In the genomic region with DNA sequence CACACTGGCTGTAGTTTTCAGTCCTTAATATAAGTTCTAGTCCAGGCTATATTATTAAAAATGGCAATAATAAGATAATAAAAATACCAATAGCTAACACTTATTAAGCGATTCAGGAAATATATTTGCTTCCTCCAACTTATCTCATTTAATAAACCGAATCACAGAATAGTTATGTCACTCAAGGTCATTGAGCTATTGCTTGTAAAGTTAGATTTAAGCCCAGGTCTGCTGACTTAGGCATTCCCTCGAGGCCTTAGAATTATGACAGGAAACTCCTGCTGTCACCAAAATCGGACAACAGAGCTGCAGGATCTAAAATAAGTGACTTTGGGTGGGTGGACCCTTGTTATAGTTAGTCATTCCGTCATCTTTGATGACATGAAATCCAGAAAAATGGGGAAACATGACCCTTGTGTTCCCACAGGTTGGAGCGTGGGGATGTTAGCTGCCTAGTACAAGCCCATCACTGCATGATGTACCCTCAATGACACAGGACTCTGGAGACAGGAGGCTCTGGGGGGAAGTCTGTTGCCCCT, we compare ENCODE assay signal across 1 cellular context.
TF ChIP-seq lines count a peak whose summit lies in the region.

No MANE protein-coding gene starts in this region.

TF ChIP-seq in GM12878, 131 proteins besides CTCF, POLR2A, EP300 and RAD21 (continued from another document):
- TF ChIP-seq MEF2B (IDR thresholded peaks at IDR 0.05; ENCODE audit: partially characterized antibody, poor library complexity, severe bottlenecking) = peak; percentile 34
- no peak for TF ChIP-seq ZNF274 (IDR thresholded peaks at IDR 0.05; ENCODE audit: insufficient read depth, insufficient read length)
- TF ChIP-seq, protein P1, sequence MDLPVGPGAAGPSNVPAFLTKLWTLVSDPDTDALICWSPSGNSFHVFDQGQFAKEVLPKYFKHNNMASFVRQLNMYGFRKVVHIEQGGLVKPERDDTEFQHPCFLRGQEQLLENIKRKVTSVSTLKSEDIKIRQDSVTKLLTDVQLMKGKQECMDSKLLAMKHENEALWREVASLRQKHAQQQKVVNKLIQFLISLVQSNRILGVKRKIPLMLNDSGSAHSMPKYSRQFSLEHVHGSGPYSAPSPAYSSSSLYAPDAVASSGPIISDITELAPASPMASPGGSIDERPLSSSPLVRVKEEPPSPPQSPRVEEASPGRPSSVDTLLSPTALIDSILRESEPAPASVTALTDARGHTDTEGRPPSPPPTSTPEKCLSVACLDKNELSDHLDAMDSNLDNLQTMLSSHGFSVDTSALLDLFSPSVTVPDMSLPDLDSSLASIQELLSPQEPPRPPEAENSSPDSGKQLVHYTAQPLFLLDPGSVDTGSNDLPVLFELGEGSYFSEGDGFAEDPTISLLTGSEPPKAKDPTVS (IDR thresholded peaks at IDR 0.05; ENCODE audit: low read depth, low read length) = no peak
- TF ChIP-seq, protein P2, sequence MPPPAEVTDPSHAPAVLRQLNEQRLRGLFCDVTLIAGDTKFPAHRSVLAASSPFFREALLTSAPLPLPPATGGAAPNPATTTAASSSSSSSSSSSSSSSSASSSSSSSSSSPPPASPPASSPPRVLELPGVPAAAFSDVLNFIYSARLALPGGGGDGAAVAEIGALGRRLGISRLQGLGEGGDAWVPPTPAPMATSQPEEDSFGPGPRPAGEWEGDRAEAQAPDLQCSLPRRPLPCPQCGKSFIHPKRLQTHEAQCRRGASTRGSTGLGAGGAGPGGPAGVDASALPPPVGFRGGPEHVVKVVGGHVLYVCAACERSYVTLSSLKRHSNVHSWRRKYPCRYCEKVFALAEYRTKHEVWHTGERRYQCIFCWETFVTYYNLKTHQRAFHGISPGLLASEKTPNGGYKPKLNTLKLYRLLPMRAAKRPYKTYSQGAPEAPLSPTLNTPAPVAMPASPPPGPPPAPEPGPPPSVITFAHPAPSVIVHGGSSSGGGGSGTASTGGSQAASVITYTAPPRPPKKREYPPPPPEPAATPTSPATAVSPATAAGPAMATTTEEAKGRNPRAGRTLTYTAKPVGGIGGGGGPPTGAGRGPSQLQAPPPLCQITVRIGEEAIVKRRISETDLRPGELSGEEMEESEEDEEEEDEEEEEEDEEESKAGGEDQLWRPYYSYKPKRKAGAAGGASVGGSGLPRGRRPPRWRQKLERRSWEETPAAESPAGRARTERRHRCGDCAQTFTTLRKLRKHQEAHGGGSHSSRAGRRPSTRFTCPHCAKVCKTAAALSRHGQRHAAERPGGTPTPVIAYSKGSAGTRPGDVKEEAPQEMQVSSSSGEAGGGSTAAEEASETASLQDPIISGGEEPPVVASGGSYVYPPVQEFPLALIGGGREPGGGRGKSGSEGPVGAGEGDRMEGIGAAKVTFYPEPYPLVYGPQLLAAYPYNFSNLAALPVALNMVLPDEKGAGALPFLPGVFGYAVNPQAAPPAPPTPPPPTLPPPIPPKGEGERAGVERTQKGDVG (CRISPR knock-in tag; IDR thresholded peaks at IDR 0.05) = no peak
- TF ChIP-seq IRF4 (IDR thresholded peaks at IDR 0.05; ENCODE audit: low read depth, low read length) = no peak
- TF ChIP-seq SUZ12 (IDR thresholded peaks at IDR 0.05; ENCODE audit: unreplicated experiment) = no peak
- TF ChIP-seq, protein P3, sequence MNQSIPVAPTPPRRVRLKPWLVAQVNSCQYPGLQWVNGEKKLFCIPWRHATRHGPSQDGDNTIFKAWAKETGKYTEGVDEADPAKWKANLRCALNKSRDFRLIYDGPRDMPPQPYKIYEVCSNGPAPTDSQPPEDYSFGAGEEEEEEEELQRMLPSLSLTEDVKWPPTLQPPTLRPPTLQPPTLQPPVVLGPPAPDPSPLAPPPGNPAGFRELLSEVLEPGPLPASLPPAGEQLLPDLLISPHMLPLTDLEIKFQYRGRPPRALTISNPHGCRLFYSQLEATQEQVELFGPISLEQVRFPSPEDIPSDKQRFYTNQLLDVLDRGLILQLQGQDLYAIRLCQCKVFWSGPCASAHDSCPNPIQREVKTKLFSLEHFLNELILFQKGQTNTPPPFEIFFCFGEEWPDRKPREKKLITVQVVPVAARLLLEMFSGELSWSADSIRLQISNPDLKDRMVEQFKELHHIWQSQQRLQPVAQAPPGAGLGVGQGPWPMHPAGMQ (IDR thresholded peaks at IDR 0.05; ENCODE audit: borderline replicate concordance) = no peak
- TF ChIP-seq RAD51 (IDR thresholded peaks at IDR 0.05) = no peak
- no peak for TF ChIP-seq CHD2 (IDR thresholded peaks at IDR 0.05; ENCODE audit: borderline replicate concordance, low read depth, low read length)
- TF ChIP-seq HDAC6 (IDR thresholded peaks at IDR 0.05; ENCODE audit: unreplicated experiment) = no peak
- TF ChIP-seq TBL1XR1 (IDR thresholded peaks at IDR 0.05; ENCODE audit: low read depth, low read length) = no peak
- TF ChIP-seq CREB1 (IDR thresholded peaks at IDR 0.05; ENCODE audit: low read depth) = peak; percentile 10; the same call in 1 of the 2 replicates
- TF ChIP-seq HCFC1 (IDR thresholded peaks at IDR 0.05; ENCODE audit: low read length) = no peak
- TF ChIP-seq JUNB (IDR thresholded peaks at IDR 0.05) = no peak; the same call in 1 of the 2 replicates
- no peak for TF ChIP-seq NBN (IDR thresholded peaks at IDR 0.05)
- TF ChIP-seq SPI1 (IDR thresholded peaks at IDR 0.05; ENCODE audit: borderline replicate concordance, insufficient read depth, low read depth, low read length) = no peak
- TF ChIP-seq, protein P4, sequence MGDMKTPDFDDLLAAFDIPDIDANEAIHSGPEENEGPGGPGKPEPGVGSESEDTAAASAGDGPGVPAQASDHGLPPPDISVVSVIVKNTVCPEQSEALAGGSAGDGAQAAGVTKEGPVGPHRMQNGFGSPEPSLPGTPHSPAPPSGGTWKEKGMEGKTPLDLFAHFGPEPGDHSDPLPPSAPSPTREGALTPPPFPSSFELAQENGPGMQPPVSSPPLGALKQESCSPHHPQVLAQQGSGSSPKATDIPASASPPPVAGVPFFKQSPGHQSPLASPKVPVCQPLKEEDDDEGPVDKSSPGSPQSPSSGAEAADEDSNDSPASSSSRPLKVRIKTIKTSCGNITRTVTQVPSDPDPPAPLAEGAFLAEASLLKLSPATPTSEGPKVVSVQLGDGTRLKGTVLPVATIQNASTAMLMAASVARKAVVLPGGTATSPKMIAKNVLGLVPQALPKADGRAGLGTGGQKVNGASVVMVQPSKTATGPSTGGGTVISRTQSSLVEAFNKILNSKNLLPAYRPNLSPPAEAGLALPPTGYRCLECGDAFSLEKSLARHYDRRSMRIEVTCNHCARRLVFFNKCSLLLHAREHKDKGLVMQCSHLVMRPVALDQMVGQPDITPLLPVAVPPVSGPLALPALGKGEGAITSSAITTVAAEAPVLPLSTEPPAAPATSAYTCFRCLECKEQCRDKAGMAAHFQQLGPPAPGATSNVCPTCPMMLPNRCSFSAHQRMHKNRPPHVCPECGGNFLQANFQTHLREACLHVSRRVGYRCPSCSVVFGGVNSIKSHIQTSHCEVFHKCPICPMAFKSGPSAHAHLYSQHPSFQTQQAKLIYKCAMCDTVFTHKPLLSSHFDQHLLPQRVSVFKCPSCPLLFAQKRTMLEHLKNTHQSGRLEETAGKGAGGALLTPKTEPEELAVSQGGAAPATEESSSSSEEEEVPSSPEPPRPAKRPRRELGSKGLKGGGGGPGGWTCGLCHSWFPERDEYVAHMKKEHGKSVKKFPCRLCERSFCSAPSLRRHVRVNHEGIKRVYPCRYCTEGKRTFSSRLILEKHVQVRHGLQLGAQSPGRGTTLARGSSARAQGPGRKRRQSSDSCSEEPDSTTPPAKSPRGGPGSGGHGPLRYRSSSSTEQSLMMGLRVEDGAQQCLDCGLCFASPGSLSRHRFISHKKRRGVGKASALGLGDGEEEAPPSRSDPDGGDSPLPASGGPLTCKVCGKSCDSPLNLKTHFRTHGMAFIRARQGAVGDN (IDR thresholded peaks at IDR 0.05) = 0 out of 2 replicates have a peak, but pooled peaks have one; percentile 38
- TF ChIP-seq, protein P5, sequence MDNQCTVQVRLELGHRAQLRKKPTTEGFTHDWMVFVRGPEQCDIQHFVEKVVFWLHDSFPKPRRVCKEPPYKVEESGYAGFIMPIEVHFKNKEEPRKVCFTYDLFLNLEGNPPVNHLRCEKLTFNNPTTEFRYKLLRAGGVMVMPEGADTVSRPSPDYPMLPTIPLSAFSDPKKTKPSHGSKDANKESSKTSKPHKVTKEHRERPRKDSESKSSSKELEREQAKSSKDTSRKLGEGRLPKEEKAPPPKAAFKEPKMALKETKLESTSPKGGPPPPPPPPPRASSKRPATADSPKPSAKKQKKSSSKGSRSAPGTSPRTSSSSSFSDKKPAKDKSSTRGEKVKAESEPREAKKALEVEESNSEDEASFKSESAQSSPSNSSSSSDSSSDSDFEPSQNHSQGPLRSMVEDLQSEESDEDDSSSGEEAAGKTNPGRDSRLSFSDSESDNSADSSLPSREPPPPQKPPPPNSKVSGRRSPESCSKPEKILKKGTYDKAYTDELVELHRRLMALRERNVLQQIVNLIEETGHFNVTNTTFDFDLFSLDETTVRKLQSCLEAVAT (IDR thresholded peaks at IDR 0.05) = no peak
- TF ChIP-seq TAF1 (IDR thresholded peaks at IDR 0.05; ENCODE audit: borderline replicate concordance, low read depth, low read length) = no peak
- no peak for TF ChIP-seq TARDBP (IDR thresholded peaks at IDR 0.05; ENCODE audit: borderline replicate concordance)
- no peak for TF ChIP-seq MTA2 (IDR thresholded peaks at IDR 0.05; ENCODE audit: low read depth)
- TF ChIP-seq SMC3 (IDR thresholded peaks at IDR 0.05; ENCODE audit: borderline replicate concordance, low read length) = no peak
